Comparison of ENCODE assay signal across 11 cellular contexts in the genomic region with DNA sequence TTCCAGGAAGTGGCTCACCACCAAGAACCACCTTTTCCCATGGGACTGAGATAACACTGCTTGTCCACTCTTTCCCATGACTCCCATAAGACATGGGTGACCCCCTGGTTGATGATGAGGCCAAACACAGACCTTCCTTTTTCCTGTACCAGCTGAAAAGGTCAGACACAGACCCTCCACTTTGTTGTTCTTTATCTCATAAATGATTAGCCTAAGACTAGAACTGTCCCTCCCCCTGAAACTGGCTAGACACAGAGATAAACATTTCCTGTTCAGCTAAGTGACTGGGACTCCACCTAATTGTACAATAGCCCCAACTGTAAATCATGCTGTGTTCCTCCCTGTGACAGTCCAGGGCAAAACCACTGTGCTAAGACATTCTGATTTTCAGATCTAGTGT. TPM values are rescaled to one million over a fixed set of nuclear protein-coding genes. Genes with fewer than 3 reads are reported as not detected.
A peak's percentile ranks its signal among the peaks of the same experiment; 100 is the strongest.
DNase-seq lines count a peak whose midpoint lies in the region; ATAC-seq and TF ChIP-seq lines count a peak whose summit lies in the region.
"Had no signal": no experiment of that assay in that cellular context is flagged by ENCODE, and none has a peak within 500 bp of the region (broad histone marks: within the 10 kb centered on the region; RNA-seq: fewer than 3 reads in every experiment).

No MANE protein-coding gene starts in this region.

- no peaks in the 10 kb centered on the region for H3K36me3 ChIP-seq in GM23248 (ENCODE audit: low read depth)

- no peaks in the 10 kb centered on the region for H3K4me1 ChIP-seq in GM23248 (ENCODE audit: insufficient read depth)

- H3K4me3 ChIP-seq in astrocyte of the spinal cord (ENCODE audit: low read depth, low read length): no peak overlapping the region
- no peak overlapping the region for H3K4me3 ChIP-seq in GM23248

- no peak overlapping the region for H3K4me2 ChIP-seq in GM23248 (ENCODE audit: unreplicated experiment)

- in situ Hi-C loops in astrocyte of the spinal cord (cut with HindIII; ENCODE audit: low sequenced_read_pairs): no loop called here
- in situ Hi-C loops in GM23248 (cut with MboI): no loop called here

- CTCF ChIA-PET in activated CD8-positive, alpha-beta T cell treated with anti-CD3 and anti-CD28 coated beads for 36 hours (lab: Charles Lee): no interaction called here

- no peak overlapping the region for H3K9ac ChIP-seq in GM23248

- ATAC-seq in GM19372 (IDR thresholded peaks at IDR 0.05; ENCODE audit: low read depth, unreplicated experiment): peak; percentile 97
- peak; percentile 78 for ATAC-seq in HG02973 (IDR thresholded peaks at IDR 0.05; ENCODE audit: unreplicated experiment)
- no peak for ATAC-seq in activated CD8-positive, alpha-beta T cell treated with anti-CD3 and anti-CD28 coated beads for 36 hours
- ATAC-seq: activated CD8-positive, alpha-beta T cell treated with anti-CD3 and anti-CD28 coated beads, Interleukin-2, amount 10 ng/mL, durations not matched to agents 7 days and 5 days had no signal

- DNase-seq in A172 (ENCODE audit: low spot score): peak; percentile 70
- DNase-seq in astrocyte of the spinal cord (ENCODE audit: low read depth, low spot score): peak; percentile 3
- no peak for DNase-seq in activated CD8-positive, alpha-beta T cell treated with anti-CD3 and anti-CD28 coated beads for 36 hours
- DNase-seq in GM23248: no peak
- DNase-seq in epidermal melanocyte (ENCODE audit: insufficient read length, low spot score): no peak
- DNase-seq in NCI-H1417 treated with DMSO at 0.1 percent for 48 hours (lab: John Stamatoyannopoulos, UW): no peak
- DNase-seq: activated CD8-positive, alpha-beta T cell treated with anti-CD3 and anti-CD28 coated beads, Interleukin-2, amount 10 ng/mL, durations not matched to agents 7 days and 5 days had no signal

- H3K27ac Mint-ChIP-seq in activated CD8-positive, alpha-beta T cell treated with anti-CD3 and anti-CD28 coated beads for 36 hours: no peak overlapping the region
- H3K27ac Mint-ChIP-seq: activated CD8-positive, alpha-beta T cell treated with anti-CD3 and anti-CD28 coated beads, Interleukin-2, amount 10 ng/mL, durations not matched to agents 7 days and 5 days; brain had no signal

- no peaks in the 10 kb centered on the region for H3K9me3 ChIP-seq in GM23248 (ENCODE audit: low read depth)

- H3K36me3 Mint-ChIP-seq in activated CD8-positive, alpha-beta T cell treated with anti-CD3 and anti-CD28 coated beads for 36 hours (ENCODE audit: low read depth): no peaks in the 10 kb centered on the region
- H3K36me3 Mint-ChIP-seq: brain had no signal

- H3K79me2 ChIP-seq in GM23248 (ENCODE audit: insufficient read depth): no peaks in the 10 kb centered on the region

- H3K4me3 Mint-ChIP-seq in activated CD8-positive, alpha-beta T cell treated with anti-CD3 and anti-CD28 coated beads for 36 hours: no peak overlapping the region
- H3K4me3 Mint-ChIP-seq: activated CD8-positive, alpha-beta T cell treated with anti-CD3 and anti-CD28 coated beads, Interleukin-2, amount 10 ng/mL, durations not matched to agents 7 days and 5 days; brain had no signal

- H4K20me1 ChIP-seq in GM23248 (ENCODE audit: insufficient read depth): no peaks in the 10 kb centered on the region

- peaks cover 1% of the 10 kb centered on the region for H3K27me3 Mint-ChIP-seq in activated CD8-positive, alpha-beta T cell treated with anti-CD3 and anti-CD28 coated beads for 36 hours

- no peak for TF ChIP-seq CTCF in astrocyte of the spinal cord (IDR thresholded peaks at IDR 0.05; ENCODE audit: low read depth, low read length)
- no peak for TF ChIP-seq CTCF in activated CD8-positive, alpha-beta T cell treated with anti-CD3 and anti-CD28 coated beads for 36 hours (IDR thresholded peaks at IDR 0.05)

- intact Hi-C loops in activated CD8-positive, alpha-beta T cell treated with anti-CD3 and anti-CD28 coated beads for 36 hours (cut with micrococcal nuclease): no loop called here

- no peak overlapping the region for H2AFZ ChIP-seq in GM23248

- no peaks in the 10 kb centered on the region for H3K4me1 Mint-ChIP-seq in activated CD8-positive, alpha-beta T cell treated with anti-CD3 and anti-CD28 coated beads for 36 hours (ENCODE audit: low read depth)
- H3K4me1 Mint-ChIP-seq: brain had no signal

- no peak overlapping the region for H3K27ac ChIP-seq in GM23248

- H3F3A ChIP-seq in GM23248 (ENCODE audit: insufficient read depth): no peaks in the 10 kb centered on the region

- POLR2A ChIA-PET in activated CD8-positive, alpha-beta T cell treated with anti-CD3 and anti-CD28 coated beads for 36 hours (lab: Charles Lee): no interaction called here

- H3K27me3 ChIP-seq in GM23248 (replicated peaks; ENCODE audit: insufficient read depth): no peaks in the 10 kb centered on the region

- no peaks in the 10 kb centered on the region for H3K9me2 ChIP-seq in GM23248 (ENCODE audit: insufficient read depth)

- no peaks in the 10 kb centered on the region for H3K9me3 Mint-ChIP-seq in activated CD8-positive, alpha-beta T cell treated with anti-CD3 and anti-CD28 coated beads for 36 hours

RNA-seq across cellular contexts. Expression of gene NRG3, which starts 8.2 kb away (rescaled TPM):
- total RNA-seq in A172 (2014; rRNA removed; shearing (Covaris generic)): 0.16 TPM in 1 of 2 replicates, not detected in the other
- total RNA-seq in activated CD8-positive, alpha-beta T cell treated with anti-CD3 and anti-CD28 coated beads for 36 hours: not detected
- total RNA-seq in GM23248 (2014; rRNA removed; shearing (Covaris generic)): not detected in 2 replicates
- not detected in 2 replicates for polyA plus RNA-seq in GM23248 (2016; fragmentation: Nextera tagmentation; extraction: Ambion mirVana)
- total RNA-seq: activated CD8-positive, alpha-beta T cell treated with anti-CD3 and anti-CD28 coated beads, Interleukin-2, amount 10 ng/mL, durations not matched to agents 7 days and 5 days; LHCN-M2 had no signal

Comparison
In these comparisons a context has a peak if more than half of its experiments do, and no peak if none do; other contexts are left out.
1. DNase-seq: peak in A172 (single experiment) and astrocyte of the spinal cord (single experiment); none in activated CD8-positive, alpha-beta T cell treated with anti-CD3 and anti-CD28 coated beads for 36 hours (single experiment), GM23248 (single experiment), epidermal melanocyte (single experiment) and NCI-H1417 treated with DMSO at 0.1 percent for 48 hours (single experiment).